ENCODE assay signal across 8 cellular contexts in genomic region chr1:112508242-112509004, GRCh38. TPM values are rescaled to one million over a fixed set of nuclear protein-coding genes. Genes with fewer than 3 reads are reported as not detected.
DNase-seq lines count a peak whose midpoint lies in the region; ATAC-seq, FAIRE-seq and TF ChIP-seq lines count a peak whose summit lies in the region.

WNT2B (plus strand) TSS chr1:112508965; CDS start chr1:112509263, 298 bp downstream.

- H3K27me3 ChIP-seq in WERI-Rb-1 (ENCODE audit: insufficient read depth, low read depth, severe bottlenecking), result no peaks in the 10 kb centered on the region
- H3K27me3 ChIP-seq in bronchial epithelial cell (ENCODE audit: control insufficient read depth, insufficient read depth, low read length), result peaks cover 3% of the 10 kb centered on the region
- H3K27me3 ChIP-seq in left lung, result peaks cover 25 to 72% of the 10 kb centered on the region in 2 donors

- FAIRE-seq in bronchial epithelial cell (lab: Jason Lieb, UNC), result no peak

- DNase-seq in GM12864 (ENCODE audit: low read depth) (no peak), WERI-Rb-1 (peak; percentile 51), bronchial epithelial cell (ENCODE audit: low read depth) (no peak), left lung (peak in 1 of 2 donors; percentile 84), DMS79 (lab: John Stamatoyannopoulos, UW) (no peak)
- peak; percentile 41 for DNase-seq in stimulated activated CD4-positive, alpha-beta T cell treated with anti-CD3 and anti-CD28 coated beads, Interleukin-4, amount 100 ng/mL, for 24 hours

- no peak within 1 kb of the TSS for H3K27ac ChIP-seq in WERI-Rb-1
- H3K27ac ChIP-seq in left lung, result no peak within 1 kb of the TSS

- intact Hi-C loops in left lung (cut with DNase I), result loop anchor here in 1 of 2 donors (10.0 kb wide), 1 partner anchor 106 kb away; the partner anchor contains the start of genes CAPZA1 and ST7L

- H3K4me3 ChIP-seq in GM12864 (ENCODE audit: low read depth, low read length) (peak within 1 kb of the TSS; percentile 49), WERI-Rb-1 (ENCODE audit: low read depth, low read length) (peak within 1 kb of the TSS; percentile 60), bronchial epithelial cell (ENCODE audit: low read depth, low read length) (peak within 1 kb of the TSS; percentile 47), left lung (peak within 1 kb of the TSS; percentile 50)

- ATAC-seq in HG03108 (IDR thresholded peaks at IDR 0.05; ENCODE audit: unreplicated experiment), result peak; percentile 54
- ATAC-seq in left lung, result peak; percentile 62
- no peak for ATAC-seq in HG03139 (IDR thresholded peaks at IDR 0.05; ENCODE audit: unreplicated experiment)

- peaks cover 5 to 21% of the 10 kb centered on the region in 2 donors for H3K4me1 ChIP-seq in left lung

- TF ChIP-seq CTCF in GM12864 (IDR thresholded peaks at IDR 0.05; ENCODE audit: low read depth, low read length, missing control alignments) (no peak), WERI-Rb-1 (IDR thresholded peaks at IDR 0.05; ENCODE audit: low read depth, low read length) (0 out of 2 replicates have a peak, but pooled peaks have one; percentile 15), bronchial epithelial cell (IDR thresholded peaks at IDR 0.05; ENCODE audit: insufficient read depth, low read length, severe bottlenecking) (no peak), left lung (IDR thresholded peaks at IDR 0.05) (no peak)

- no peaks in the 10 kb centered on the region for H3K36me3 ChIP-seq in WERI-Rb-1
- H3K36me3 ChIP-seq in bronchial epithelial cell (ENCODE audit: control insufficient read depth, insufficient read depth, low read length), result no peaks in the 10 kb centered on the region
- no peaks in the 10 kb centered on the region for H3K36me3 ChIP-seq in left lung

- H3K9me3 ChIP-seq in WERI-Rb-1 (ENCODE audit: severe bottlenecking) (no peaks in the 10 kb centered on the region), left lung (no peaks in the 10 kb centered on the region)

RNA-seq across cellular contexts. Expression of gene WNT2B, which starts in this region (rescaled TPM):
- 0.53 and 1.9 TPM in 2 replicates for total RNA-seq in bronchial epithelial cell
- total RNA-seq in left lung, result 1 to 10 TPM; 4.5 to 5.3 TPM

Comparison
In these comparisons a context has a peak if more than half of its experiments do, and no peak if none do; other contexts are left out.
1. DNase-seq: peak in WERI-Rb-1 (single experiment) and stimulated activated CD4-positive, alpha-beta T cell treated with anti-CD3 and anti-CD28 coated beads, Interleukin-4, amount 100 ng/mL, for 24 hours (single experiment); none in GM12864 (single experiment), bronchial epithelial cell (single experiment) and DMS79 (single experiment).
2. Peak in every context shown above with its lines, with median percentiles within 50 percentile points of each other: H3K4me3 ChIP-seq.